18 cellular contexts compared by ENCODE assay signal in genomic region chr17:40484973-40485530, GRCh38. TPM values are rescaled to one million over a fixed set of nuclear protein-coding genes. Genes with fewer than 3 reads are reported as not detected.
DNase-seq lines count a peak whose midpoint lies in the region; ATAC-seq and TF ChIP-seq lines count a peak whose summit lies in the region.
"Had no signal": no experiment of that assay in that cellular context is flagged by ENCODE, and none has a peak within 500 bp of the region (broad histone marks: within the 10 kb centered on the region; RNA-seq: fewer than 3 reads in every experiment).

No MANE protein-coding gene starts in this region.

- DNase-seq in CD4-positive, alpha-beta T cell: no peak
- DNase-seq in Peyer's patch (no peak), epithelial cell of prostate (ENCODE audit: low read depth, low spot score) (no peak), psoas muscle (no peak)
- DNase-seq in stimulated activated CD4-positive, alpha-beta T cell treated with anti-CD3 and anti-CD28 coated beads, Interleukin-1b, Interleukin-23, amount 100 ng/mL, for 48 hours: no peak
- DNase-seq: activated CD4-positive, alpha-beta T cell treated with anti-CD3 and anti-CD28 coated beads for 4 hours; activated T-cell treated with anti-CD3 and anti-CD28 coated beads, Interleukin-2, amount 50 U/mL, for 4 hours; colonic mucosa; head of caudate nucleus; mucosa of descending colon; NCI-H1092; NCI-H82; occipital lobe; stimulated activated naive CD8-positive, alpha-beta T cell treated with anti-CD3 and anti-CD28 coated beads, Interleukin-15, amount 100 ng/mL, for 72 hours had no signal

- H3K4me3 ChIP-seq in Peyer's patch (no peak overlapping the region), psoas muscle (no peak overlapping the region)
- H3K4me3 ChIP-seq: colonic mucosa, mucosa of descending colon had no signal

- peak overlapping the region; percentile 97 for H3K27ac Mint-ChIP-seq in CD4-positive, alpha-beta T cell

- no peak for TF ChIP-seq CTCF in CD4-positive, alpha-beta T cell (IDR thresholded peaks at IDR 0.05)
- TF ChIP-seq CTCF in Peyer's patch (IDR thresholded peaks at IDR 0.05) (no peak), psoas muscle (IDR thresholded peaks at IDR 0.05) (no peak)

- POLR2A ChIA-PET in CD4-positive, alpha-beta T cell (lab: Charles Lee): interaction anchor here (1.2 kb wide), 1 partner anchor 24 kb away, joined by 3 read pairs; no protein-coding TSS in a partner anchor

- H3K27me3 Mint-ChIP-seq in CD4-positive, alpha-beta T cell: no peaks in the 10 kb centered on the region
- H3K27me3 Mint-ChIP-seq: stimulated activated naive CD8-positive, alpha-beta T cell treated with anti-CD3 and anti-CD28 coated beads, Interleukin-15, amount 100 ng/mL, for 72 hours had no signal

- peaks cover 79% of the 10 kb centered on the region for H3K4me1 Mint-ChIP-seq in CD4-positive, alpha-beta T cell (ENCODE audit: low read depth)

- H3K27me3 ChIP-seq in CD4-positive, alpha-beta T cell (ENCODE audit: control insufficient read depth, insufficient read depth, low read length): no peaks in the 10 kb centered on the region
- H3K27me3 ChIP-seq in Peyer's patch (no peaks in the 10 kb centered on the region), psoas muscle (ENCODE audit: insufficient read depth in 3 of 3, low read length in 2 of 3) (no peaks in the 10 kb centered on the region)
- H3K27me3 ChIP-seq: colonic mucosa had no signal

- CTCF ChIA-PET in CD4-positive, alpha-beta T cell (lab: Charles Lee): interaction anchor here (0.9 to 1.8 kb wide), 2 partner anchors 9 to 48 kb away, joined by 3 to 14 read pairs; no protein-coding TSS in a partner anchor

- H3K4me3 Mint-ChIP-seq in CD4-positive, alpha-beta T cell: no peak overlapping the region
- H3K4me3 Mint-ChIP-seq: activated T-cell treated with anti-CD3 and anti-CD28 coated beads, Interleukin-2, amount 50 U/mL, for 4 hours; stimulated activated naive CD8-positive, alpha-beta T cell treated with anti-CD3 and anti-CD28 coated beads, Interleukin-15, amount 100 ng/mL, for 72 hours had no signal

- intact Hi-C loops in CD4-positive, alpha-beta T cell (cut with DNase I, micrococcal nuclease): loop anchor here in 1 of 2 experiments (5.0 kb wide), 1 partner anchor 132 kb away; no protein-coding TSS in a partner anchor
- intact Hi-C loops in psoas muscle (cut with DNase I): no loop called here

- peaks cover 0 to 34% (median 7%) of the 10 kb centered on the region in 4 donors for H3K4me1 ChIP-seq in Peyer's patch
- H3K4me1 ChIP-seq in psoas muscle: no peaks in the 10 kb centered on the region

- no peak overlapping the region for H3K27ac ChIP-seq in CD4-positive, alpha-beta T cell (ENCODE audit: low read depth, low read length)
- H3K27ac ChIP-seq in Peyer's patch (peak overlapping the region in 3 of 4 donors; percentile 14 to 78 (median 70)), epithelial cell of prostate (peak overlapping the region; percentile 99), psoas muscle (peak overlapping the region; percentile 53)

- WGBS in psoas muscle, 3 donors: 77 to 85% (median 82%) methylated on average over 7 of the region's 7 CpGs

- H3K36me3 Mint-ChIP-seq in CD4-positive, alpha-beta T cell (ENCODE audit: low read depth): no peaks in the 10 kb centered on the region

- TF ChIP-seq POLR2A in Peyer's patch (IDR thresholded peaks at IDR 0.05): no peak

- H3K9me3 Mint-ChIP-seq in CD4-positive, alpha-beta T cell: no peaks in the 10 kb centered on the region
- H3K9me3 Mint-ChIP-seq: activated T-cell treated with anti-CD3 and anti-CD28 coated beads, Interleukin-2, amount 50 U/mL, for 4 hours; stimulated activated naive CD8-positive, alpha-beta T cell treated with anti-CD3 and anti-CD28 coated beads, Interleukin-15, amount 100 ng/mL, for 72 hours had no signal

- H3K36me3 ChIP-seq in Peyer's patch (no peaks in the 10 kb centered on the region), psoas muscle (ENCODE audit: insufficient read depth in 1 of 2, low read depth in 1 of 2) (no peaks in the 10 kb centered on the region)
- H3K36me3 ChIP-seq: colonic mucosa had no signal

- no peak for ATAC-seq in CD4-positive, alpha-beta T cell (ENCODE audit: poor library complexity)
- ATAC-seq in psoas muscle: no peak
- no peak for ATAC-seq in GM21576 (IDR thresholded peaks at IDR 0.05; ENCODE audit: unreplicated experiment)
- ATAC-seq in HG02970 (IDR thresholded peaks at IDR 0.05; ENCODE audit: low FRiP score, unreplicated experiment): no peak
- no peak for ATAC-seq in GM19328 (IDR thresholded peaks at IDR 0.05; ENCODE audit: unreplicated experiment)
- ATAC-seq: stimulated activated naive CD8-positive, alpha-beta T cell treated with anti-CD3 and anti-CD28 coated beads, Interleukin-15, amount 100 ng/mL, for 72 hours had no signal

- no peaks in the 10 kb centered on the region for H3K9me3 ChIP-seq in CD4-positive, alpha-beta T cell (ENCODE audit: control insufficient read depth, low read length)
- no peaks in the 10 kb centered on the region for H3K9me3 ChIP-seq in Peyer's patch
- H3K9me3 ChIP-seq in psoas muscle: no peaks in the 10 kb centered on the region
- H3K9me3 ChIP-seq: colonic mucosa, mucosa of descending colon had no signal

RNA-seq across cellular contexts. Expression of gene TNS4, which starts 16.4 kb away (rescaled TPM):
- total RNA-seq in CD4-positive, alpha-beta T cell: 1 to 10 TPM; 3.0 to 4.2 TPM
- total RNA-seq in Peyer's patch (1 to 10 TPM in 3 of 4 donors, under 1 TPM in 1; 0.54 to 2.5 (median 1.7) TPM), psoas muscle (under 1 TPM in 1 of 4 donors, not detected in 3; 0.06 TPM)
- under 1 TPM in 1 of 3 donors, not detected in 2; 0.04 TPM for polyA plus RNA-seq in psoas muscle
- total RNA-seq: occipital lobe, RPMI7951 had no signal

RNA-seq across cellular contexts. Expression of gene IGFBP4, which starts 41.8 kb away (rescaled TPM):
- total RNA-seq in CD4-positive, alpha-beta T cell: 1 to 10 TPM; 2.5 to 2.6 TPM
- 100 to 1,000 TPM in 3 of 4 donors, 10 to 100 TPM in 1; 70.6 to 220 (median 133) TPM for total RNA-seq in Peyer's patch
- total RNA-seq in psoas muscle: 100 to 1,000 TPM in 2 of 4 donors, 10 to 100 TPM in 2; 64.8 to 106 (median 87.9) TPM
- 10 to 100 TPM; 44.2 to 65.1 (median 49.0) TPM for polyA plus RNA-seq in psoas muscle

Comparison
In these comparisons a context has a peak if more than half of its experiments do, and no peak if none do; other contexts are left out.
1. RNA of gene IGFBP4, which starts 41.8 kb away (total RNA-seq): 70.6 to 220 TPM in Peyer's patch and 64.8 to 106 TPM in psoas muscle; 2.5 to 2.6 TPM in CD4-positive, alpha-beta T cell; every median in the first group is over 10 times any median in the second.